ENCODE assay signal across 1 cellular context in the genomic region with DNA sequence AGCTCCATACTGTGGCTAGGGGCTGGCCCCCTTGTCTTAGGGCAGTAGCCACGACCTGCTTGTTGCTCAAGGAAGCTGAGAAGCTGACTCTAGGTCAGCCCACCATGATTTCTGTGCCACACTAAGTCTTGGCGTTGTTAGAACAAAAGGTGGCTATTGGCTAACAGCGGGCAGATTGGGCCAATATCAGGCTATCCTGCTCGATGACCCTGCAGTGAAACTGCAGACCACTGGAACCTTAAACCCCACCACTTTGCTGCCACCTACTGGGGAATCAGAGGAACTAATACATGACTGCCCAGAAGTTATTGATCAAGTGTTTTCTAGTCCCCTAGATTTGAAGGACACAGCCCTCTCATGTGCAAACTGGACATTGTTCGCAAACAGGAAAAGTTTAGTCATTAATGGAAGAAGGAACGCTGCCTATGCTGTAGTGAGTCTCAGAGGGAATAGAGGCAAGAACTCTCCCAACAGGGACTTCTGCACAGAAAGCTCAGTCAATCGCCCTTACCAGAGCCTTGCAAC.
TF ChIP-seq lines count a peak whose summit lies in the region.

No MANE protein-coding gene starts in this region.

TF ChIP-seq in HepG2, 621 proteins besides CTCF, POLR2A, EP300 and RAD21 (continued from another document and continues in another):
- no peak for TF ChIP-seq SIN3B (IDR thresholded peaks at IDR 0.05; ENCODE audit: low read length)
- TF ChIP-seq ZNF251 (CRISPR knock-in tag; IDR thresholded peaks at IDR 0.05): no peak
- no peak for TF ChIP-seq NBN (conservative IDR thresholded peaks at IDR 0.05)
- no peak for TF ChIP-seq SRSF4 (IDR thresholded peaks at IDR 0.05; ENCODE audit: low read depth, low read length, poor library complexity, severe bottlenecking)
- TF ChIP-seq ZNF33A (CRISPR knock-in tag; IDR thresholded peaks at IDR 0.05; ENCODE audit: borderline replicate concordance): no peak
- TF ChIP-seq ZNF737 (CRISPR knock-in tag; IDR thresholded peaks at IDR 0.05; ENCODE audit: borderline replicate concordance): no peak
- TF ChIP-seq NFIB (CRISPR knock-in tag; IDR thresholded peaks at IDR 0.05; ENCODE audit: borderline replicate concordance): no peak
- TF ChIP-seq, protein P1, sequence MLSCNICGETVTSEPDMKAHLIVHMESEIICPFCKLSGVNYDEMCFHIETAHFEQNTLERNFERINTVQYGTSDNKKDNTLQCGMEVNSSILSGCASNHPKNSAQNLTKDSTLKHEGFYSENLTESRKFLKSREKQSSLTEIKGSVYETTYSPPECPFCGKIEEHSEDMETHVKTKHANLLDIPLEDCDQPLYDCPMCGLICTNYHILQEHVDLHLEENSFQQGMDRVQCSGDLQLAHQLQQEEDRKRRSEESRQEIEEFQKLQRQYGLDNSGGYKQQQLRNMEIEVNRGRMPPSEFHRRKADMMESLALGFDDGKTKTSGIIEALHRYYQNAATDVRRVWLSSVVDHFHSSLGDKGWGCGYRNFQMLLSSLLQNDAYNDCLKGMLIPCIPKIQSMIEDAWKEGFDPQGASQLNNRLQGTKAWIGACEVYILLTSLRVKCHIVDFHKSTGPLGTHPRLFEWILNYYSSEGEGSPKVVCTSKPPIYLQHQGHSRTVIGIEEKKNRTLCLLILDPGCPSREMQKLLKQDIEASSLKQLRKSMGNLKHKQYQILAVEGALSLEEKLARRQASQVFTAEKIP (CRISPR knock-in tag; IDR thresholded peaks at IDR 0.05; ENCODE audit: borderline replicate concordance): no peak
- TF ChIP-seq, protein P2, sequence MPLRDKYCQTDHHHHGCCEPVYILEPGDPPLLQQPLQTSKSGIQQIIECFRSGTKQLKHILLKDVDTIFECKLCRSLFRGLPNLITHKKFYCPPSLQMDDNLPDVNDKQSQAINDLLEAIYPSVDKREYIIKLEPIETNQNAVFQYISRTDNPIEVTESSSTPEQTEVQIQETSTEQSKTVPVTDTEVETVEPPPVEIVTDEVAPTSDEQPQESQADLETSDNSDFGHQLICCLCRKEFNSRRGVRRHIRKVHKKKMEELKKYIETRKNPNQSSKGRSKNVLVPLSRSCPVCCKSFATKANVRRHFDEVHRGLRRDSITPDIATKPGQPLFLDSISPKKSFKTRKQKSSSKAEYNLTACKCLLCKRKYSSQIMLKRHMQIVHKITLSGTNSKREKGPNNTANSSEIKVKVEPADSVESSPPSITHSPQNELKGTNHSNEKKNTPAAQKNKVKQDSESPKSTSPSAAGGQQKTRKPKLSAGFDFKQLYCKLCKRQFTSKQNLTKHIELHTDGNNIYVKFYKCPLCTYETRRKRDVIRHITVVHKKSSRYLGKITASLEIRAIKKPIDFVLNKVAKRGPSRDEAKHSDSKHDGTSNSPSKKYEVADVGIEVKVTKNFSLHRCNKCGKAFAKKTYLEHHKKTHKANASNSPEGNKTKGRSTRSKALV (CRISPR knock-in tag; IDR thresholded peaks at IDR 0.05): no peak
- TF ChIP-seq ZNF552 (CRISPR knock-in tag; IDR thresholded peaks at IDR 0.05; ENCODE audit: borderline replicate concordance): no peak
- no peak for TF ChIP-seq DNMT1 (CRISPR knock-in tag; IDR thresholded peaks at IDR 0.05)
- TF ChIP-seq JARID2 (CRISPR knock-in tag; IDR thresholded peaks at IDR 0.05; ENCODE audit: insufficient replicate concordance): no peak
- TF ChIP-seq SAP130 (CRISPR knock-in tag; IDR thresholded peaks at IDR 0.05; ENCODE audit: low read depth): no peak
- no peak for TF ChIP-seq THYN1 (CRISPR knock-in tag; IDR thresholded peaks at IDR 0.05; ENCODE audit: borderline replicate concordance, low read depth)
- no peak for TF ChIP-seq ZBTB20 (CRISPR knock-in tag; IDR thresholded peaks at IDR 0.05; ENCODE audit: borderline replicate concordance, low read depth)
- no peak for TF ChIP-seq RXRA (CRISPR knock-in tag; IDR thresholded peaks at IDR 0.05)
- TF ChIP-seq ZNF788 (CRISPR knock-in tag; IDR thresholded peaks at IDR 0.05; ENCODE audit: borderline replicate concordance): peak; percentile 58; the same call in 1 of the 2 replicates
- TF ChIP-seq ZNF333 (CRISPR knock-in tag; IDR thresholded peaks at IDR 0.05; ENCODE audit: borderline replicate concordance): no peak
- TF ChIP-seq, protein P3, sequence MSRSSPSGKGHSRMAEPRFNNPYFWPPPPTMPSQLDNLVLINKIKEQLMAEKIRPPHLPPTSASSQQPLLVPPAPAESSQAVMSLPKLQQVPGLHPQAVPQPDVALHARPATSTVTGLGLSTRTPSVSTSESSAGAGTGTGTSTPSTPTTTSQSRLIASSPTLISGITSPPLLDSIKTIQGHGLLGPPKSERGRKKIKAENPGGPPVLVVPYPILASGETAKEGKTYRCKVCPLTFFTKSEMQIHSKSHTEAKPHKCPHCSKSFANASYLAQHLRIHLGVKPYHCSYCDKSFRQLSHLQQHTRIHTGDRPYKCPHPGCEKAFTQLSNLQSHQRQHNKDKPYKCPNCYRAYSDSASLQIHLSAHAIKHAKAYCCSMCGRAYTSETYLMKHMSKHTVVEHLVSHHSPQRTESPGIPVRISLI (CRISPR knock-in tag; IDR thresholded peaks at IDR 0.05; ENCODE audit: borderline replicate concordance): no peak
- no peak for TF ChIP-seq PPARG (CRISPR knock-in tag; conservative IDR thresholded peaks at IDR 0.05)
- no peak for TF ChIP-seq RBAK (CRISPR knock-in tag; IDR thresholded peaks at IDR 0.05)
- TF ChIP-seq, protein P4, sequence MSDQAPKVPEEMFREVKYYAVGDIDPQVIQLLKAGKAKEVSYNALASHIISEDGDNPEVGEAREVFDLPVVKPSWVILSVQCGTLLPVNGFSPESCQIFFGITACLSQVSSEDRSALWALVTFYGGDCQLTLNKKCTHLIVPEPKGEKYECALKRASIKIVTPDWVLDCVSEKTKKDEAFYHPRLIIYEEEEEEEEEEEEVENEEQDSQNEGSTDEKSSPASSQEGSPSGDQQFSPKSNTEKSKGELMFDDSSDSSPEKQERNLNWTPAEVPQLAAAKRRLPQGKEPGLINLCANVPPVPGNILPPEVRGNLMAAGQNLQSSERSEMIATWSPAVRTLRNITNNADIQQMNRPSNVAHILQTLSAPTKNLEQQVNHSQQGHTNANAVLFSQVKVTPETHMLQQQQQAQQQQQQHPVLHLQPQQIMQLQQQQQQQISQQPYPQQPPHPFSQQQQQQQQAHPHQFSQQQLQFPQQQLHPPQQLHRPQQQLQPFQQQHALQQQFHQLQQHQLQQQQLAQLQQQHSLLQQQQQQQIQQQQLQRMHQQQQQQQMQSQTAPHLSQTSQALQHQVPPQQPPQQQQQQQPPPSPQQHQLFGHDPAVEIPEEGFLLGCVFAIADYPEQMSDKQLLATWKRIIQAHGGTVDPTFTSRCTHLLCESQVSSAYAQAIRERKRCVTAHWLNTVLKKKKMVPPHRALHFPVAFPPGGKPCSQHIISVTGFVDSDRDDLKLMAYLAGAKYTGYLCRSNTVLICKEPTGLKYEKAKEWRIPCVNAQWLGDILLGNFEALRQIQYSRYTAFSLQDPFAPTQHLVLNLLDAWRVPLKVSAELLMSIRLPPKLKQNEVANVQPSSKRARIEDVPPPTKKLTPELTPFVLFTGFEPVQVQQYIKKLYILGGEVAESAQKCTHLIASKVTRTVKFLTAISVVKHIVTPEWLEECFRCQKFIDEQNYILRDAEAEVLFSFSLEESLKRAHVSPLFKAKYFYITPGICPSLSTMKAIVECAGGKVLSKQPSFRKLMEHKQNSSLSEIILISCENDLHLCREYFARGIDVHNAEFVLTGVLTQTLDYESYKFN (CRISPR knock-in tag; conservative IDR thresholded peaks at IDR 0.05): peak; percentile 94
- TF ChIP-seq MAZ (IDR thresholded peaks at IDR 0.05; ENCODE audit: borderline replicate concordance, low read depth, low read length): no peak
- no peak for TF ChIP-seq MAZ (CRISPR knock-in tag; IDR thresholded peaks at IDR 0.05; ENCODE audit: low read depth)
- no peak for TF ChIP-seq ZNF343 (CRISPR knock-in tag; IDR thresholded peaks at IDR 0.05)
- TF ChIP-seq RXRB (CRISPR knock-in tag; IDR thresholded peaks at IDR 0.05; ENCODE audit: borderline replicate concordance): 0 out of 2 replicates have a peak, but pooled peaks have one; percentile 26
- TF ChIP-seq MXI1 (IDR thresholded peaks at IDR 0.05; ENCODE audit: borderline replicate concordance, low read depth, low read length): peak; percentile 33; the same call in 1 of the 3 replicates
- TF ChIP-seq, protein P5, sequence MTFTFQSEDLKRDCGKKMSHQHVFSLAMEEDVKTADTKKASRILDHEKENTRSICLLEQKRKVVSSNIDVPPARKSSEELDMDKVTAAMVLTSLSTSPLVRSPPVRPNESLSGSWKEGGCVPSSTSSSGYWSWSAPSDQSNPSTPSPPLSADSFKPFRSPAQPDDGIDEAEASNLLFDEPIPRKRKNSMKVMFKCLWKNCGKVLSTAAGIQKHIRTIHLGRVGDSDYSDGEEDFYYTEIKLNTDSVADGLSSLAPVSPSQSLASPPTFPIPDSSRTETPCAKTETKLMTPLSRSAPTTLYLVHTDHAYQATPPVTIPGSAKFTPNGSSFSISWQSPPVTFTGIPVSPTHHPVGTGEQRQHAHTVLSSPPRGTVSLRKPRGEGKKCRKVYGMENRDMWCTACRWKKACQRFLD (CRISPR knock-in tag; IDR thresholded peaks at IDR 0.05; ENCODE audit: borderline replicate concordance): no peak
- no peak for TF ChIP-seq ZNF883 (CRISPR knock-in tag; IDR thresholded peaks at IDR 0.05; ENCODE audit: not compliant biosample characterization)
- TF ChIP-seq, protein P6, sequence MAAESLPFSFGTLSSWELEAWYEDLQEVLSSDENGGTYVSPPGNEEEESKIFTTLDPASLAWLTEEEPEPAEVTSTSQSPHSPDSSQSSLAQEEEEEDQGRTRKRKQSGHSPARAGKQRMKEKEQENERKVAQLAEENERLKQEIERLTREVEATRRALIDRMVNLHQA (CRISPR knock-in tag; IDR thresholded peaks at IDR 0.05): no peak
- TF ChIP-seq ESRRA (CRISPR knock-in tag; IDR thresholded peaks at IDR 0.05; ENCODE audit: low read depth): peak; percentile 28; the same call in 1 of the 2 replicates
- peak; percentile 54; the same call in 1 of the 2 replicates for TF ChIP-seq ZNF878 (CRISPR knock-in tag; IDR thresholded peaks at IDR 0.05)
- no peak for TF ChIP-seq ZNF773 (CRISPR knock-in tag; IDR thresholded peaks at IDR 0.05; ENCODE audit: borderline replicate concordance)
- TF ChIP-seq TOE1 (CRISPR knock-in tag; IDR thresholded peaks at IDR 0.05): 0 out of 2 replicates have a peak, but pooled peaks have one; percentile 23
- TF ChIP-seq ZFP62 (CRISPR knock-in tag; IDR thresholded peaks at IDR 0.05): no peak
- TF ChIP-seq ZBTB7A (CRISPR knock-in tag; IDR thresholded peaks at IDR 0.05): no peak; the same call in 1 of the 2 replicates
- no peak for TF ChIP-seq IRX3 (CRISPR knock-in tag; IDR thresholded peaks at IDR 0.05; ENCODE audit: borderline replicate concordance, low read depth)
- no peak for TF ChIP-seq NR3C1 (CRISPR knock-in tag; IDR thresholded peaks at IDR 0.05)
- 0 out of 2 replicates have a peak, but pooled peaks have one; percentile 18 for TF ChIP-seq MIER3 (CRISPR knock-in tag; IDR thresholded peaks at IDR 0.05; ENCODE audit: borderline replicate concordance)
- TF ChIP-seq SNAPC2 (CRISPR knock-in tag; IDR thresholded peaks at IDR 0.05): peak; percentile 30; the same call in 1 of the 2 replicates
- no peak for TF ChIP-seq EZH2 (conservative IDR thresholded peaks at IDR 0.05; ENCODE audit: low read depth, low read length)
- TF ChIP-seq, protein P7, sequence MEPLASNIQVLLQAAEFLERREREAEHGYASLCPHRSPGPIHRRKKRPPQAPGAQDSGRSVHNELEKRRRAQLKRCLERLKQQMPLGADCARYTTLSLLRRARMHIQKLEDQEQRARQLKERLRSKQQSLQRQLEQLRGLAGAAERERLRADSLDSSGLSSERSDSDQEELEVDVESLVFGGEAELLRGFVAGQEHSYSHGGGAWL (CRISPR knock-in tag; IDR thresholded peaks at IDR 0.05): no peak
- no peak for TF ChIP-seq NFYB (CRISPR knock-in tag; IDR thresholded peaks at IDR 0.05)
- TF ChIP-seq RBM39 (IDR thresholded peaks at IDR 0.05; ENCODE audit: low read depth, low read length, poor library complexity, severe bottlenecking): no peak
- TF ChIP-seq, protein P8, sequence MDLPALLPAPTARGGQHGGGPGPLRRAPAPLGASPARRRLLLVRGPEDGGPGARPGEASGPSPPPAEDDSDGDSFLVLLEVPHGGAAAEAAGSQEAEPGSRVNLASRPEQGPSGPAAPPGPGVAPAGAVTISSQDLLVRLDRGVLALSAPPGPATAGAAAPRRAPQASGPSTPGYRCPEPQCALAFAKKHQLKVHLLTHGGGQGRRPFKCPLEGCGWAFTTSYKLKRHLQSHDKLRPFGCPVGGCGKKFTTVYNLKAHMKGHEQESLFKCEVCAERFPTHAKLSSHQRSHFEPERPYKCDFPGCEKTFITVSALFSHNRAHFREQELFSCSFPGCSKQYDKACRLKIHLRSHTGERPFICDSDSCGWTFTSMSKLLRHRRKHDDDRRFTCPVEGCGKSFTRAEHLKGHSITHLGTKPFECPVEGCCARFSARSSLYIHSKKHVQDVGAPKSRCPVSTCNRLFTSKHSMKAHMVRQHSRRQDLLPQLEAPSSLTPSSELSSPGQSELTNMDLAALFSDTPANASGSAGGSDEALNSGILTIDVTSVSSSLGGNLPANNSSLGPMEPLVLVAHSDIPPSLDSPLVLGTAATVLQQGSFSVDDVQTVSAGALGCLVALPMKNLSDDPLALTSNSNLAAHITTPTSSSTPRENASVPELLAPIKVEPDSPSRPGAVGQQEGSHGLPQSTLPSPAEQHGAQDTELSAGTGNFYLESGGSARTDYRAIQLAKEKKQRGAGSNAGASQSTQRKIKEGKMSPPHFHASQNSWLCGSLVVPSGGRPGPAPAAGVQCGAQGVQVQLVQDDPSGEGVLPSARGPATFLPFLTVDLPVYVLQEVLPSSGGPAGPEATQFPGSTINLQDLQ (CRISPR knock-in tag; IDR thresholded peaks at IDR 0.05): no peak
- TF ChIP-seq, protein P9, sequence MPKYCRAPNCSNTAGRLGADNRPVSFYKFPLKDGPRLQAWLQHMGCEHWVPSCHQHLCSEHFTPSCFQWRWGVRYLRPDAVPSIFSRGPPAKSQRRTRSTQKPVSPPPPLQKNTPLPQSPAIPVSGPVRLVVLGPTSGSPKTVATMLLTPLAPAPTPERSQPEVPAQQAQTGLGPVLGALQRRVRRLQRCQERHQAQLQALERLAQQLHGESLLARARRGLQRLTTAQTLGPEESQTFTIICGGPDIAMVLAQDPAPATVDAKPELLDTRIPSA (CRISPR knock-in tag; IDR thresholded peaks at IDR 0.05; ENCODE audit: borderline replicate concordance): no peak
- no peak for TF ChIP-seq CENPX (CRISPR knock-in tag; IDR thresholded peaks at IDR 0.05)
- TF ChIP-seq IKZF1 (IDR thresholded peaks at IDR 0.05): no peak
